Comparison of ENCODE assay signal across 1 cellular context in genomic region chr4:176781739-176782100, GRCh38.
TF ChIP-seq lines count a peak whose summit lies in the region.

No MANE protein-coding gene starts in this region.

TF ChIP-seq in IMR-90, 13 proteins besides CTCF, POLR2A, EP300 and RAD21 (continued from another document):
- TF ChIP-seq USF2 (IDR thresholded peaks at IDR 0.05; ENCODE audit: low read depth, low read length) (no peak), SMC3 (IDR thresholded peaks at IDR 0.05; ENCODE audit: low read depth, low read length) (no peak), RFX5 (IDR thresholded peaks at IDR 0.05; ENCODE audit: low read depth, low read length) (no peak), FOS (IDR thresholded peaks at IDR 0.05; ENCODE audit: low read depth, low read length) (no peak), NFE2L2 (IDR thresholded peaks at IDR 0.05; ENCODE audit: low read depth, low read length) (no peak), MXI1 (IDR thresholded peaks at IDR 0.05; ENCODE audit: borderline replicate concordance, low read depth, low read length) (no peak), MAZ (IDR thresholded peaks at IDR 0.05; ENCODE audit: borderline replicate concordance, low read depth, low read length) (no peak), ELK1 (IDR thresholded peaks at IDR 0.05; ENCODE audit: borderline replicate concordance, low read depth, low read length) (no peak), MAFK (IDR thresholded peaks at IDR 0.05; ENCODE audit: low read depth, low read length) (no peak), CHD1 (IDR thresholded peaks at IDR 0.05; ENCODE audit: low read depth, low read length) (no peak)
